In genomic region chr14:73696466-73697390, GRCh38 we compare ENCODE assay signal across 8 cellular contexts. TPM values are rescaled to one million over a fixed set of nuclear protein-coding genes. Genes with fewer than 3 reads are reported as not detected.
DNase-seq lines count a peak whose midpoint lies in the region; ATAC-seq and TF ChIP-seq lines count a peak whose summit lies in the region.

No MANE protein-coding gene starts in this region.

- intact Hi-C loops in colonic mucosa (cut with DNase I), result no loop called here
- intact Hi-C loops in transverse colon (cut with DNase I; ENCODE audit: low total_unique reads), result no loop called here

- H3K36me3 ChIP-seq in colonic mucosa (no peaks in the 10 kb centered on the region), transverse colon (no peaks in the 10 kb centered on the region)

- no peak overlapping the region for H3K4me3 ChIP-seq in colonic mucosa
- no peak overlapping the region for H3K4me3 ChIP-seq in transverse colon

- H3K27me3 ChIP-seq in colonic mucosa (no peaks in the 10 kb centered on the region), transverse colon (no peaks in the 10 kb centered on the region)

- TF ChIP-seq CTCF in GM20000 (IDR thresholded peaks at IDR 0.05; ENCODE audit: extremely low read depth, missing control alignments) (no peak), colonic mucosa (IDR thresholded peaks at IDR 0.05) (no peak), transverse colon (IDR thresholded peaks at IDR 0.05) (no peak)

- H3K9ac ChIP-seq in colonic mucosa (ENCODE audit: low read depth in 2 of 2, low read length in 2 of 2), result no peak overlapping the region

- TF ChIP-seq EP300 in transverse colon (IDR thresholded peaks at IDR 0.05; ENCODE audit: low read depth), result no peak

- DNase-seq in ELR (ENCODE audit: low read depth) (peak; percentile 91), GM20000 (ENCODE audit: low spot score) (peak; percentile 65), colonic mucosa (no peak), transverse colon (no peak), UCSD-AML1 (lab: John Stamatoyannopoulos, UW; ENCODE audit: unreplicated experiment) (no peak), GF-D8 (lab: John Stamatoyannopoulos, UW) (no peak)
- no peak for DNase-seq in effector CD8-positive, alpha-beta T cell (lab: John Stamatoyannopoulos, UW)

- in situ Hi-C loops in transverse colon (cut with MboI; ENCODE audit: low pct_ligation_motif_present in 1 of 4, low pct_unique_long_range_greater_than_20kb in 1 of 4, low sequenced_read_pairs in 3 of 4), result no loop called here

- TF ChIP-seq POLR2A in transverse colon (IDR thresholded peaks at IDR 0.05), result no peak

- H3K9me3 ChIP-seq in colonic mucosa (no peaks in the 10 kb centered on the region), transverse colon (no peaks in the 10 kb centered on the region)

- H3K4me1 ChIP-seq in colonic mucosa (no peaks in the 10 kb centered on the region), transverse colon (peaks cover 0 to 19% (median 6%) of the 10 kb centered on the region in 4 donors)

- 55 to 100% methylated on average over 1 to 2 of the region's 2 CpGs for WGBS in transverse colon (ENCODE audit: low coverage in 1 of 2), 2 donors

- H3K27ac ChIP-seq in colonic mucosa, result peak overlapping the region; percentile 0
- peak overlapping the region in 1 of 4 donors; percentile 3 for H3K27ac ChIP-seq in transverse colon

- peak; percentile 81 for ATAC-seq in HG03521 (IDR thresholded peaks at IDR 0.05; ENCODE audit: unreplicated experiment)

RNA-seq across cellular contexts. Expression of gene PNMA1, which starts 17.5 kb away (rescaled TPM):
- 10 to 100 TPM; 13.4 to 28.3 TPM for total RNA-seq in colonic mucosa
- total RNA-seq in transverse colon, result 10 to 100 TPM; 12.7 to 22.1 (median 12.7) TPM

RNA-seq across cellular contexts. Expression of gene DNAL1, which starts 51.9 kb away (rescaled TPM):
- total RNA-seq in colonic mucosa, result 1 to 10 TPM; 8.1 to 8.3 TPM
- 1 to 10 TPM in 3 of 4 donors, under 1 TPM in 1; 0.80 to 6.3 (median 2.9) TPM for total RNA-seq in transverse colon

Comparison
In these comparisons a context has a peak if more than half of its experiments do, and no peak if none do; other contexts are left out.
1. DNase-seq: peak in ELR (single experiment) and GM20000 (single experiment); none in colonic mucosa (single experiment), transverse colon (single experiment), effector CD8-positive, alpha-beta T cell (single experiment), UCSD-AML1 (single experiment) and GF-D8 (single experiment).